9 cellular contexts compared by ENCODE assay signal in the genomic region with DNA sequence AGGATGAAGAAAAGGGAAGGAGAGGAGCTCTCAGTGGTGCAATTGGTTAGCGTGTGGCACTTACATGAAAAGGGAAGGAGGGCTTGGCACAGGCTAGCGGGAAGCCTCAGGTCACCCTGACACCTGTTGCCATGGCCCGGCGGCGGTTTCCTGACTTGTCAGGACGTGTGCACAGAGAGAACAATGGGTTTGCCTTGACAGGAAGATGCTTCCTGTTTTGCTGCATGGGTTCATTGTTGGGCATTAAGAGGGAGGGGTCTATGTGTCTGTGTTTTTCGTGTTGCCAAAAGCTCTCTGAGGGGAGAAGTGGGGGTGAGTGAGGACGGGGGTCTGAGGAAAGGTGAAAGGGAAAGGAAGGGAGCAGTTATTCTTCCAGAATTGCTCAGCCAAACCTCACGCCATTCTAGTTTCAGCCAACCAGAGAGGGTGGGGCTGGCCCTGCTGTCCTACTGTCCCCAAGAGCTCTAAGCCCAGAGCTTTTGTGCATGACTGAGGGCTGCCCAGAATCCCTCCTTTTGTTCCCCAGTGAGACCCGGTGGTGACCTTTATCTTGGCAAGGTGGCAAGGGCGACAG. TPM values are rescaled to one million over a fixed set of nuclear protein-coding genes. Genes with fewer than 3 reads are reported as not detected.
DNase-seq lines count a peak whose midpoint lies in the region; ATAC-seq and TF ChIP-seq lines count a peak whose summit lies in the region.
"Had no signal": no experiment of that assay in that cellular context is flagged by ENCODE, and none has a peak within 500 bp of the region (broad histone marks: within the 10 kb centered on the region; RNA-seq: fewer than 3 reads in every experiment).

No MANE protein-coding gene starts in this region.

- H3K27ac Mint-ChIP-seq in activated CD4-positive, alpha-beta T cell treated with anti-CD3 and anti-CD28 coated beads, Interleukin-2, amount 10 ng/mL, durations not matched to agents 24 days and 14 days: peak overlapping the region; percentile 89

- H3K9me3 Mint-ChIP-seq in activated CD4-positive, alpha-beta T cell treated with anti-CD3 and anti-CD28 coated beads, Interleukin-2, amount 10 ng/mL, durations not matched to agents 24 days and 14 days: peaks cover 14% of the 10 kb centered on the region

- peaks cover 72% of the 10 kb centered on the region for H3K4me1 Mint-ChIP-seq in activated CD4-positive, alpha-beta T cell treated with anti-CD3 and anti-CD28 coated beads, Interleukin-2, amount 10 ng/mL, durations not matched to agents 24 days and 14 days

- ATAC-seq in GM18870 (IDR thresholded peaks at IDR 0.05; ENCODE audit: unreplicated experiment) (peak; percentile 76), HG02840 (IDR thresholded peaks at IDR 0.05; ENCODE audit: low FRiP score, unreplicated experiment) (peak; percentile 83), heart right ventricle (peak; percentile 87 to 94 (median 92)), aorta (ENCODE audit: low FRiP score) (peak; percentile 64)
- ATAC-seq: Panc1 had no signal

- H3K4me1 ChIP-seq in heart right ventricle: peaks cover 0 to 31% (median 11%) of the 10 kb centered on the region in 9 donors
- no peaks in the 10 kb centered on the region for H3K4me1 ChIP-seq in aorta (ENCODE audit: control insufficient read depth in 1 of 2, insufficient read depth in 2 of 2, low read length in 2 of 2)

- H3K27me3 ChIP-seq in heart right ventricle (no peaks in the 10 kb centered on the region), aorta (ENCODE audit: control insufficient read depth in 1 of 2, insufficient read depth in 2 of 2, low read length in 1 of 2) (no peaks in the 10 kb centered on the region)

- peaks cover 26% of the 10 kb centered on the region for H3K36me3 Mint-ChIP-seq in activated CD4-positive, alpha-beta T cell treated with anti-CD3 and anti-CD28 coated beads, Interleukin-2, amount 10 ng/mL, durations not matched to agents 24 days and 14 days (ENCODE audit: low read depth)

- no peak for TF ChIP-seq CTCF in heart right ventricle (IDR thresholded peaks at IDR 0.05)

- no peaks in the 10 kb centered on the region for H3K36me3 ChIP-seq in heart right ventricle
- no peaks in the 10 kb centered on the region for H3K36me3 ChIP-seq in aorta (ENCODE audit: control insufficient read depth in 1 of 2, insufficient read depth in 2 of 2, low read length in 1 of 2)

- H3K4me3 ChIP-seq in heart right ventricle: no peak overlapping the region
- H3K4me3 ChIP-seq in aorta (ENCODE audit: low read length in 2 of 2): no peak overlapping the region

- DNase-seq in NCI-H146 (lab: John Stamatoyannopoulos, UW): peak; percentile 92
- DNase-seq in activated CD4-positive, alpha-beta T cell treated with anti-CD3 and anti-CD28 coated beads, Interleukin-2, amount 10 ng/mL, durations not matched to agents 24 days and 14 days: peak; percentile 90
- DNase-seq in heart right ventricle: peak; percentile 58 to 65
- peak in 1 of 2 donors; percentile 66 for DNase-seq in aorta
- no peak for DNase-seq in ecto neural progenitor cell (ENCODE audit: low spot score)
- no peak for DNase-seq in H4 (ENCODE audit: low spot score)

- H3K4me3 Mint-ChIP-seq in activated CD4-positive, alpha-beta T cell treated with anti-CD3 and anti-CD28 coated beads, Interleukin-2, amount 10 ng/mL, durations not matched to agents 24 days and 14 days: peak overlapping the region; percentile 62

- H3K27me3 Mint-ChIP-seq in activated CD4-positive, alpha-beta T cell treated with anti-CD3 and anti-CD28 coated beads, Interleukin-2, amount 10 ng/mL, durations not matched to agents 24 days and 14 days: no peaks in the 10 kb centered on the region

- H3K27ac ChIP-seq in heart right ventricle (peak overlapping the region; percentile 32 to 80 (median 58)), aorta (ENCODE audit: low read depth in 1 of 2, low read length in 2 of 2) (no peak overlapping the region)

- peaks cover 0 to 21% (median 7%) of the 10 kb centered on the region in 11 donors for H3K9me3 ChIP-seq in heart right ventricle
- H3K9me3 ChIP-seq in aorta (ENCODE audit: control insufficient read depth, low read length): no peaks in the 10 kb centered on the region

- WGBS in heart right ventricle, 2 donors: 36 to 49% methylated on average over 11 of the region's 11 CpGs
- WGBS in aorta, 2 donors: 52 to 55% methylated on average over 11 of the region's 11 CpGs

- intact Hi-C loops in activated CD4-positive, alpha-beta T cell treated with anti-CD3 and anti-CD28 coated beads, Interleukin-2, amount 10 ng/mL, durations not matched to agents 24 days and 14 days (cut with micrococcal nuclease): loop anchor here (1.0 kb wide), 1 partner anchor 19 kb away; no protein-coding TSS in a partner anchor
- intact Hi-C loops in heart right ventricle (cut with DNase I) (no loop called here), aorta (cut with DNase I) (no loop called here)

RNA-seq across cellular contexts. Expression of gene CCR7, which starts 17.1 kb away (rescaled TPM):
- 217 and 220 TPM in 2 replicates for total RNA-seq in activated CD4-positive, alpha-beta T cell treated with anti-CD3 and anti-CD28 coated beads, Interleukin-2, amount 10 ng/mL, durations not matched to agents 24 days and 14 days
- total RNA-seq in heart right ventricle (1 to 10 TPM in 1 of 10 donors, under 1 TPM in 3, not detected in 6; 0.10 to 1.7 (median 0.48) TPM), aorta (under 1 TPM; 0.62 to 0.84 TPM)
- polyA plus RNA-seq in heart right ventricle (under 1 TPM in 1 of 2 donors, not detected in 1; 0.46 TPM), aorta (under 1 TPM; 0.08 to 0.13 TPM)
- total RNA-seq in H4 (2014; rRNA removed; shearing (Covaris generic)): not detected in 2 replicates

Comparison
In these comparisons a context has a peak if more than half of its experiments do, and no peak if none do; other contexts are left out.
1. DNase-seq: peak in NCI-H146 (single experiment), activated CD4-positive, alpha-beta T cell treated with anti-CD3 and anti-CD28 coated beads, Interleukin-2, amount 10 ng/mL, durations not matched to agents 24 days and 14 days (single experiment) and heart right ventricle (2 of 2); none in ecto neural progenitor cell (single experiment) and H4 (single experiment).
2. H3K27ac ChIP-seq: peak in heart right ventricle (10 of 10); none in aorta (0 of 2).
3. RNA of gene CCR7, which starts 17.1 kb away (total RNA-seq): 217 to 220 TPM in activated CD4-positive, alpha-beta T cell treated with anti-CD3 and anti-CD28 coated beads, Interleukin-2, amount 10 ng/mL, durations not matched to agents 24 days and 14 days; 0.62 to 0.84 TPM in aorta, 0.10 to 1.7 TPM in heart right ventricle and not detected in H4; every median in the first group is over 10 times any median in the second.
4. Peak in every context shown above with its lines, with median percentiles within 50 percentile points of each other: ATAC-seq.